In the genomic region with DNA sequence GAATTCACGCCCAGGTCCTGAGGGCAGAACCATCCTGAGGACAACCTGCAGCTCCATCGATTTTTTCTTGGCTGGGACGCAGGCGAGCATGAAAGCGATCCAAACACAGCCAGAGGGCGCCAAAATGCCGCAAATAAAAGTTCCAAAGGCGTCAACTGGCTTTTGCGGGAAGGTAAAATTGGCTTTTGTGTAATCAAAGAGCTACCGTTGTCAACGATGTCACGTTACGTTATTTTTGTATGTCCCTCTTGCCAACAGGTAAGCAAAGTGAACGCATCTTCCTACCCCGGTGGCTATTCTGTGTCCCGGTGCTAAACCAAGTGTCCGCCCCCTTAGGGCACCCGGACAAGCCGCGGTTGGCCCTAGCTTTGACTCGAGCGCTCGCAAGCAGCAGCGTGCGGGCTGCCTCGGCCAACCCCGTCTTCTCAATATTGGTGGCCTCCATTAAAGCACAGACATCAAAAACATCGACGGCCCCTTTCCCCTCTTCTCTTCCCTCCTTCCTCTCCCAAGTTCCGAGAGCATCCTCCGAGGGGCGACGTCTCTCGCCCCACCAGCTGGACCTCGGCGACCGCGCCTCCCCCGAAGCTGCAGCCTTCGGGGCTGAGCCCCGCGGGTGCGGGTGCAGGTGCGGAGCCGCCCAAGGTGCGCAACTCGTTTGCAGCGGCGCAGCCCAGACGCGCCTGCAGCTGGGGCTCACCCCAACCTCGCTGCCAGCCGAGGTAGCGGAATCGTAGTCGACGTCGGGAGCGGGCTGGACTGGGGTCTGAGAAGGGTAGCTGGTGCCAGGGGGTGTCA, we compare ENCODE assay signal across 1 cellular context.
TF ChIP-seq lines count a peak whose summit lies in the region.

No MANE protein-coding gene starts in this region.

TF ChIP-seq in K562, 482 proteins besides CTCF, POLR2A, EP300 and RAD21 (continued from another document):
- TF ChIP-seq ZBTB12 (CRISPR knock-in tag; IDR thresholded peaks at IDR 0.05) (no peak), NFE2 (IDR thresholded peaks at IDR 0.05; ENCODE audit: low read depth) (no peak), CHD1 (IDR thresholded peaks at IDR 0.05; ENCODE audit: low read length) (no peak), POLR2AphosphoS5 (IDR thresholded peaks at IDR 0.05; ENCODE audit: control insufficient read depth, insufficient read depth, low read depth, low read length) (no peak), SMC3 (conservative IDR thresholded peaks at IDR 0.05; ENCODE audit: insufficient read depth, low read depth, low read length) (peak; percentile 77), NR3C1 (CRISPR knock-in tag; IDR thresholded peaks at IDR 0.05) (no peak), MBD2 (IDR thresholded peaks at IDR 0.05; ENCODE audit: borderline replicate concordance, low read depth) (no peak), NONO (IDR thresholded peaks at IDR 0.05; ENCODE audit: low read depth in 2 of 2, low read length in 1 of 2) (no peak), YY1 (IDR thresholded peaks at IDR 0.05; ENCODE audit: borderline replicate concordance in 1 of 3, control insufficient read depth in 1 of 3, extremely low read depth in 1 of 3, insufficient read depth in 3 of 3, insufficient read length in 1 of 3, insufficient replicate concordance in 2 of 3, low read depth in 1 of 3, low read length in 2 of 3) (peak in 1 of 3 experiments; percentile 8), POLR2B (IDR thresholded peaks at IDR 0.05; ENCODE audit: low read depth, partially characterized antibody) (no peak), STAG1 (CRISPR knock-in tag; IDR thresholded peaks at IDR 0.05; ENCODE audit: borderline replicate concordance) (peak; percentile 53; the same call in 1 of the 2 replicates), DEAF1 (CRISPR knock-in tag; IDR thresholded peaks at IDR 0.05) (peak; percentile 82), MTA1 (IDR thresholded peaks at IDR 0.05; ENCODE audit: borderline replicate concordance) (no peak), CEBPB (tag; IDR thresholded peaks at IDR 0.05) (no peak), NBN (IDR thresholded peaks at IDR 0.05; ENCODE audit: low read depth) (no peak), SNRNP70 (optimal IDR thresholded peaks at IDR 0.05; ENCODE audit: low read depth, low read length) (no peak), SMARCE1 (IDR thresholded peaks at IDR 0.05) (no peak), ZNF232 (CRISPR knock-in tag; IDR thresholded peaks at IDR 0.05) (no peak), RUNX1 (IDR thresholded peaks at IDR 0.05; ENCODE audit: low read depth) (no peak), CC2D1A (IDR thresholded peaks at IDR 0.05) (0 out of 2 replicates have a peak, but pooled peaks have one; percentile 49)
- TF ChIP-seq, protein P1, sequence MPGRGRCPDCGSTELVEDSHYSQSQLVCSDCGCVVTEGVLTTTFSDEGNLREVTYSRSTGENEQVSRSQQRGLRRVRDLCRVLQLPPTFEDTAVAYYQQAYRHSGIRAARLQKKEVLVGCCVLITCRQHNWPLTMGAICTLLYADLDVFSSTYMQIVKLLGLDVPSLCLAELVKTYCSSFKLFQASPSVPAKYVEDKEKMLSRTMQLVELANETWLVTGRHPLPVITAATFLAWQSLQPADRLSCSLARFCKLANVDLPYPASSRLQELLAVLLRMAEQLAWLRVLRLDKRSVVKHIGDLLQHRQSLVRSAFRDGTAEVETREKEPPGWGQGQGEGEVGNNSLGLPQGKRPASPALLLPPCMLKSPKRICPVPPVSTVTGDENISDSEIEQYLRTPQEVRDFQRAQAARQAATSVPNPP (IDR thresholded peaks at IDR 0.05; ENCODE audit: borderline replicate concordance, insufficient read depth, insufficient read length), result no peak
- TF ChIP-seq, protein P2, sequence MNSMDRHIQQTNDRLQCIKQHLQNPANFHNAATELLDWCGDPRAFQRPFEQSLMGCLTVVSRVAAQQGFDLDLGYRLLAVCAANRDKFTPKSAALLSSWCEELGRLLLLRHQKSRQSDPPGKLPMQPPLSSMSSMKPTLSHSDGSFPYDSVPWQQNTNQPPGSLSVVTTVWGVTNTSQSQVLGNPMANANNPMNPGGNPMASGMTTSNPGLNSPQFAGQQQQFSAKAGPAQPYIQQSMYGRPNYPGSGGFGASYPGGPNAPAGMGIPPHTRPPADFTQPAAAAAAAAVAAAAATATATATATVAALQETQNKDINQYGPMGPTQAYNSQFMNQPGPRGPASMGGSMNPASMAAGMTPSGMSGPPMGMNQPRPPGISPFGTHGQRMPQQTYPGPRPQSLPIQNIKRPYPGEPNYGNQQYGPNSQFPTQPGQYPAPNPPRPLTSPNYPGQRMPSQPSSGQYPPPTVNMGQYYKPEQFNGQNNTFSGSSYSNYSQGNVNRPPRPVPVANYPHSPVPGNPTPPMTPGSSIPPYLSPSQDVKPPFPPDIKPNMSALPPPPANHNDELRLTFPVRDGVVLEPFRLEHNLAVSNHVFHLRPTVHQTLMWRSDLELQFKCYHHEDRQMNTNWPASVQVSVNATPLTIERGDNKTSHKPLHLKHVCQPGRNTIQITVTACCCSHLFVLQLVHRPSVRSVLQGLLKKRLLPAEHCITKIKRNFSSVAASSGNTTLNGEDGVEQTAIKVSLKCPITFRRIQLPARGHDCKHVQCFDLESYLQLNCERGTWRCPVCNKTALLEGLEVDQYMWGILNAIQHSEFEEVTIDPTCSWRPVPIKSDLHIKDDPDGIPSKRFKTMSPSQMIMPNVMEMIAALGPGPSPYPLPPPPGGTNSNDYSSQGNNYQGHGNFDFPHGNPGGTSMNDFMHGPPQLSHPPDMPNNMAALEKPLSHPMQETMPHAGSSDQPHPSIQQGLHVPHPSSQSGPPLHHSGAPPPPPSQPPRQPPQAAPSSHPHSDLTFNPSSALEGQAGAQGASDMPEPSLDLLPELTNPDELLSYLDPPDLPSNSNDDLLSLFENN (IDR thresholded peaks at IDR 0.05; ENCODE audit: low read depth in 2 of 2, low read length in 2 of 2), result no peak
TF ChIP-seq in K562: peak in this region for 6.
